9 cellular contexts compared by ENCODE assay signal in the genomic region with DNA sequence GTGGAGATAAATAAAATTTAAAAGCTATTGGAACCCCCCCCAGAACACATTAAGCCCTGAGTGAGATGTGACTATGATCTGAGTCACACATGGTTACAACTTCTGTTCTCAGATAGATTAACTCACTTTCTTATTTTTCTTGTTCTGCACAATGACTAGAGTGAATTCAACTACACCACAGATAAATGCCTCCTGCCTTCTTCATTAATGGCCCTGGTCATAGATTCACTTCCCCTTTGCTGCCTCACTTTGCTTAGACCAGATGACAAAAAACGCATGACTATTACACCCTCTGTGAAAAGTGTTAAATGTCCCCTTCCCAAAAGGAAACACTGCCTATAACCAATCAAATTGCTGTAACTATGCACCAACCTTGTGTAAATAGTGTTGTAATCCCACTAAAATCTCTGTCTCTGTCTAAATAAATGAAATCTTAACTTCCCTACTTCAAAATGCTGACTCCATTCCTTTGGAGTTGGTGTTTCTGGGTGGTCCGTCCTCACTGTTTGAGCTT. TPM values are rescaled to one million over a fixed set of nuclear protein-coding genes. Genes with fewer than 3 reads are reported as not detected.
DNase-seq lines count a peak whose midpoint lies in the region; ATAC-seq, FAIRE-seq and TF ChIP-seq lines count a peak whose summit lies in the region.
"Had no signal": no experiment of that assay in that cellular context is flagged by ENCODE, and none has a peak within 500 bp of the region (broad histone marks: within the 10 kb centered on the region; RNA-seq: fewer than 3 reads in every experiment).

No MANE protein-coding gene starts in this region.

- peaks cover 25% of the 10 kb centered on the region for H3K4me1 Mint-ChIP-seq in WTC11

- peak; percentile 5 for FAIRE-seq in GM18507 (lab: Jason Lieb, UNC)

- DNase-seq in GM18507 (ENCODE audit: extremely low spot score, insufficient read length, low read depth) (peak; percentile 17), OCI-M1 (lab: John Stamatoyannopoulos, UW) (peak; percentile 44), lung (ENCODE audit: low spot score) (no peak), colonic mucosa (no peak), WTC11 (ENCODE audit: low spot score) (no peak), psoas muscle (no peak), foreskin keratinocyte (no peak)

- H3K9me3 Mint-ChIP-seq in WTC11: peaks cover 28% of the 10 kb centered on the region

- no peaks in the 10 kb centered on the region for H3K27me3 Mint-ChIP-seq in WTC11 (ENCODE audit: low read depth)

- ATAC-seq in lung (ENCODE audit: insufficient read depth, low FRiP score) (peak; percentile 58), WTC11 (no peak), psoas muscle (no peak), foreskin keratinocyte (no peak)

- peaks cover 26% of the 10 kb centered on the region for H3K36me3 Mint-ChIP-seq in WTC11

- CTCF ChIA-PET in HEK293 (lab: Yijun Ruan, JAX) (interaction anchor here (1.1 kb wide), 1 partner anchor 117 kb away, joined by 3 read pairs; no protein-coding TSS in a partner anchor), WTC11 (lab: Charles Lee) (no interaction called here)

- H3K4me1 ChIP-seq in HEK293 (ENCODE audit: control insufficient read depth, insufficient read depth, low read length) (no peaks in the 10 kb centered on the region), lung (ENCODE audit: control insufficient read depth in 2 of 2, insufficient read depth in 2 of 2, low read length in 2 of 2) (no peaks in the 10 kb centered on the region), colonic mucosa (no peaks in the 10 kb centered on the region), psoas muscle (no peaks in the 10 kb centered on the region), foreskin keratinocyte (no peaks in the 10 kb centered on the region)

- no peak overlapping the region for H3K27ac Mint-ChIP-seq in WTC11

- WGBS in lung, 2 donors: 37 to 47% methylated on average over 2 of the region's 2 CpGs
- WGBS in psoas muscle, 3 donors: 68 to 77% (median 76%) methylated on average over 2 of the region's 2 CpGs

- no peak overlapping the region for H3K9ac ChIP-seq in colonic mucosa (ENCODE audit: low read depth in 2 of 2, low read length in 2 of 2)

- intact Hi-C loops in colonic mucosa (cut with DNase I) (no loop called here), psoas muscle (cut with DNase I) (no loop called here)

- H3K27ac ChIP-seq in HEK293 (ENCODE audit: extremely low read depth, low read depth, low read length): no peak overlapping the region
- H3K27ac ChIP-seq in lung (ENCODE audit: low read depth in 1 of 2, low read length in 1 of 2): no peak overlapping the region
- no peak overlapping the region for H3K27ac ChIP-seq in colonic mucosa
- no peak overlapping the region for H3K27ac ChIP-seq in psoas muscle
- H3K27ac ChIP-seq in foreskin keratinocyte: no peak overlapping the region
- H3K27ac ChIP-seq: thoracic aorta had no signal

- POLR2A ChIA-PET in HEK293 (lab: Yijun Ruan, JAX): no interaction called here
- POLR2A ChIA-PET in WTC11 (lab: Charles Lee): no interaction called here

- H3K36me3 ChIP-seq in HEK293 (ENCODE audit: control insufficient read depth in 2 of 2, insufficient read depth in 1 of 2, low read length in 2 of 2) (no peaks in the 10 kb centered on the region), lung (ENCODE audit: control insufficient read depth in 2 of 2, insufficient read depth in 2 of 2, low read length in 2 of 2) (no peaks in the 10 kb centered on the region), colonic mucosa (no peaks in the 10 kb centered on the region), psoas muscle (ENCODE audit: insufficient read depth in 1 of 2, low read depth in 1 of 2) (no peaks in the 10 kb centered on the region)
- H3K36me3 ChIP-seq: thoracic aorta had no signal

- TF ChIP-seq CTCF in HEK293 (tag by site-specific recombination; IDR thresholded peaks at IDR 0.05) (no peak), lung (IDR thresholded peaks at IDR 0.05; ENCODE audit: control extremely low read depth, extremely low read depth) (no peak), colonic mucosa (IDR thresholded peaks at IDR 0.05) (no peak), WTC11 (IDR thresholded peaks at IDR 0.05) (no peak), psoas muscle (IDR thresholded peaks at IDR 0.05) (no peak), foreskin keratinocyte (conservative IDR thresholded peaks at IDR 0.05) (no peak)

- H3K9me3 ChIP-seq in HEK293 (ENCODE audit: control insufficient read depth, insufficient read depth, low read depth, low read length) (no peaks in the 10 kb centered on the region), lung (ENCODE audit: control insufficient read depth in 2 of 2, insufficient read depth in 1 of 2, low read length in 1 of 2) (peaks cover 0 to 2% of the 10 kb centered on the region in 2 donors), colonic mucosa (no peaks in the 10 kb centered on the region), psoas muscle (no peaks in the 10 kb centered on the region)
- H3K9me3 ChIP-seq: thoracic aorta had no signal

- H3K4me3 ChIP-seq in HEK293 (ENCODE audit: low read depth, low read length): no peak overlapping the region
- no peak overlapping the region for H3K4me3 ChIP-seq in lung
- H3K4me3 ChIP-seq in colonic mucosa: no peak overlapping the region
- no peak overlapping the region for H3K4me3 ChIP-seq in psoas muscle
- H3K4me3 ChIP-seq: thoracic aorta had no signal

- H3K27me3 ChIP-seq in lung (ENCODE audit: control insufficient read depth, insufficient read depth): no peaks in the 10 kb centered on the region
- no peaks in the 10 kb centered on the region for H3K27me3 ChIP-seq in colonic mucosa
- H3K27me3 ChIP-seq in psoas muscle (ENCODE audit: insufficient read depth in 3 of 3, low read length in 2 of 3): peaks cover 0 to 2% (median 0%) of the 10 kb centered on the region in 3 donors
- no peaks in the 10 kb centered on the region for H3K27me3 ChIP-seq in foreskin keratinocyte

- no peak overlapping the region for H3K4me3 Mint-ChIP-seq in WTC11

TF ChIP-seq in HEK293, 187 proteins besides CTCF, POLR2A, EP300 and RAD21:
- no peak for TF ChIP-seq HOXD13 (CRISPR knock-in tag; IDR thresholded peaks at IDR 0.05; ENCODE audit: borderline replicate concordance)
- 0 out of 2 replicates have a peak, but pooled peaks have one; percentile 17 for TF ChIP-seq TRIM28 (IDR thresholded peaks at IDR 0.05; ENCODE audit: borderline replicate concordance, low read length)
TF ChIP-seq in HEK293: peak in this region for 1.

TF ChIP-seq in WTC11, 78 proteins besides CTCF, POLR2A, EP300 and RAD21:
- no peak for TF ChIP-seq TCF7 (CRISPR knock-in tag; IDR thresholded peaks at IDR 0.05; ENCODE audit: low read depth)
- no peak for TF ChIP-seq ZNF219 (CRISPR knock-in tag; IDR thresholded peaks at IDR 0.05; ENCODE audit: borderline replicate concordance)
- TF ChIP-seq TEAD4 (CRISPR knock-in tag; IDR thresholded peaks at IDR 0.05): no peak
- TF ChIP-seq, protein P1, sequence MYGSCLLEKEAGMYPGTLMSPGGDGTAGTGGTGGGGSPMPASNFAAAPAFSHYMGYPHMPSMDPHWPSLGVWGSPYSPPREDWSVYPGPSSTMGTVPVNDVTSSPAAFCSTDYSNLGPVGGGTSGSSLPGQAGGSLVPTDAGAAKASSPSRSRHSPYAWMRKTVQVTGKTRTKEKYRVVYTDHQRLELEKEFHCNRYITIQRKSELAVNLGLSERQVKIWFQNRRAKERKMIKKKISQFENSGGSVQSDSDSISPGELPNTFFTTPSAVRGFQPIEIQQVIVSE (CRISPR knock-in tag; IDR thresholded peaks at IDR 0.05; ENCODE audit: borderline replicate concordance): no peak
- TF ChIP-seq NFYB (CRISPR knock-in tag; conservative IDR thresholded peaks at IDR 0.05; ENCODE audit: low read depth): no peak
- TF ChIP-seq, protein P2, sequence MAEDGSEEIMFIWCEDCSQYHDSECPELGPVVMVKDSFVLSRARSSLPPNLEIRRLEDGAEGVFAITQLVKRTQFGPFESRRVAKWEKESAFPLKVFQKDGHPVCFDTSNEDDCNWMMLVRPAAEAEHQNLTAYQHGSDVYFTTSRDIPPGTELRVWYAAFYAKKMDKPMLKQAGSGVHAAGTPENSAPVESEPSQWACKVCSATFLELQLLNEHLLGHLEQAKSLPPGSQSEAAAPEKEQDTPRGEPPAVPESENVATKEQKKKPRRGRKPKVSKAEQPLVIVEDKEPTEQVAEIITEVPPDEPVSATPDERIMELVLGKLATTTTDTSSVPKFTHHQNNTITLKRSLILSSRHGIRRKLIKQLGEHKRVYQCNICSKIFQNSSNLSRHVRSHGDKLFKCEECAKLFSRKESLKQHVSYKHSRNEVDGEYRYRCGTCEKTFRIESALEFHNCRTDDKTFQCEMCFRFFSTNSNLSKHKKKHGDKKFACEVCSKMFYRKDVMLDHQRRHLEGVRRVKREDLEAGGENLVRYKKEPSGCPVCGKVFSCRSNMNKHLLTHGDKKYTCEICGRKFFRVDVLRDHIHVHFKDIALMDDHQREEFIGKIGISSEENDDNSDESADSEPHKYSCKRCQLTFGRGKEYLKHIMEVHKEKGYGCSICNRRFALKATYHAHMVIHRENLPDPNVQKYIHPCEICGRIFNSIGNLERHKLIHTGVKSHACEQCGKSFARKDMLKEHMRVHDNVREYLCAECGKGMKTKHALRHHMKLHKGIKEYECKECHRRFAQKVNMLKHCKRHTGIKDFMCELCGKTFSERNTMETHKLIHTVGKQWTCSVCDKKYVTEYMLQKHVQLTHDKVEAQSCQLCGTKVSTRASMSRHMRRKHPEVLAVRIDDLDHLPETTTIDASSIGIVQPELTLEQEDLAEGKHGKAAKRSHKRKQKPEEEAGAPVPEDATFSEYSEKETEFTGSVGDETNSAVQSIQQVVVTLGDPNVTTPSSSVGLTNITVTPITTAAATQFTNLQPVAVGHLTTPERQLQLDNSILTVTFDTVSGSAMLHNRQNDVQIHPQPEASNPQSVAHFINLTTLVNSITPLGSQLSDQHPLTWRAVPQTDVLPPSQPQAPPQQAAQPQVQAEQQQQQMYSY (CRISPR knock-in tag; IDR thresholded peaks at IDR 0.05): no peak
- no peak for TF ChIP-seq TP53 (CRISPR knock-in tag; IDR thresholded peaks at IDR 0.05)

RNA-seq across cellular contexts. Expression of a gene that starts 49.4 kb away (rescaled TPM):
- total RNA-seq in lung: not detected
- polyA plus RNA-seq in lung: not detected
- total RNA-seq in colonic mucosa: not detected
- 0.14 to 0.24 TPM (median 0.18 TPM) in 3 replicates for total RNA-seq in WTC11 (2021)
- total RNA-seq in psoas muscle: not detected
- polyA plus RNA-seq in psoas muscle: not detected
- not detected in 2 replicates for total RNA-seq in foreskin keratinocyte
- polyA plus RNA-seq in foreskin keratinocyte: not detected in 2 replicates
- total RNA-seq: thoracic aorta had no signal

Comparison
In these comparisons a context has a peak if more than half of its experiments do, and no peak if none do; other contexts are left out.
1. DNase-seq: peak in GM18507 (single experiment) and OCI-M1 (single experiment); none in lung (single experiment), colonic mucosa (single experiment), WTC11 (single experiment), psoas muscle (0 of 2) and foreskin keratinocyte (0 of 2).